In the genomic region with DNA sequence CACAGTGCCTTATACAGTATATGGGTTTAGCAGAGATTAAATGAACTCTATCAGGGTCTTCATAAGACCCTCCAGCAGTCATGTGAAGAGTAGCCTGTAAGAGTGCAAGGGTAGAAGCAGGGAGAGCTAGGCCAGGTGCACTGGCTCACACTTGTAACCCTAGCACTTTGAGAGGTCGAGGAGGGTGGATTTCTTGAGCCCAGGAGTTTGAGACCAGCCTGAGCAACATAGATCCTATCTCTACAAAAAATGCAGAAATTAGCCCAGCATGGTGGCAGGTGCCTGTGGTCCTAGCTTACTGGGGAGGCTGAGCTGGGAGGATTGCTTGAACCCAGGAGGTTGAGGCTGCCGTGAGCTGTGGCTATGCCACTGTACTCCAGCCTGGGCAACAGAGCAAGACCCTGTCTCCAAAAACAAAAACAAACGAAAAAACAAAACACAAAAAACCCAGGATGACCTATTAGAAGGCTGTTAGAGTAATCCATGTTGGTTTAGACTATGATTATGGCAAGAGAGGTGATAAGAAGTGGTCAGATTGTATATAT, we compare ENCODE assay signal across 24 cellular contexts. TPM values are rescaled to one million over a fixed set of nuclear protein-coding genes. Genes with fewer than 3 reads are reported as not detected.
DNase-seq lines count a peak whose midpoint lies in the region; ATAC-seq and TF ChIP-seq lines count a peak whose summit lies in the region.
"Had no signal": no experiment of that assay in that cellular context is flagged by ENCODE, and none has a peak within 500 bp of the region (broad histone marks: within the 10 kb centered on the region; RNA-seq: fewer than 3 reads in every experiment).

No MANE protein-coding gene starts in this region.

- no peaks in the 10 kb centered on the region for H3K9me2 ChIP-seq in Karpas-422 (replicated peaks; ENCODE audit: insufficient read depth, low read length)

- no peaks in the 10 kb centered on the region for H3K27me3 Mint-ChIP-seq in activated naive CD4-positive, alpha-beta T cell treated with anti-CD3 and anti-CD28 coated beads, Interleukin-2, amount 50 U/mL, for 24 hours
- H3K27me3 Mint-ChIP-seq in activated CD8-positive, alpha-beta T cell treated with anti-CD3 and anti-CD28 coated beads, Interleukin-2, amount 10 ng/mL, durations not matched to agents 7 days and 5 days (ENCODE audit: low read depth): no peaks in the 10 kb centered on the region
- H3K27me3 Mint-ChIP-seq in stimulated activated naive B cell treated with anti-CD40 and anti-IgM and Interleukin-4, amounts not matched to agents 10 μg/mL and 1 μg/mL and 100 μg/mL, for 72 hours: no peaks in the 10 kb centered on the region
- no peaks in the 10 kb centered on the region for H3K27me3 Mint-ChIP-seq in osteocyte (ENCODE audit: unreplicated experiment)
- H3K27me3 Mint-ChIP-seq: progenitor cell of endocrine pancreas had no signal

- H3K36me3 ChIP-seq in Karpas-422 (ENCODE audit: insufficient read depth, low read length): no peaks in the 10 kb centered on the region
- H3K36me3 ChIP-seq: neutrophil, sigmoid colon had no signal

- POLR2A ChIA-PET in activated CD8-positive, alpha-beta T cell treated with anti-CD3 and anti-CD28 coated beads, Interleukin-2, amount 10 ng/mL, durations not matched to agents 7 days and 5 days (lab: Charles Lee): no interaction called here

- no peak overlapping the region for H3K4me3 ChIP-seq in Karpas-422 (ENCODE audit: low read length)
- H3K4me3 ChIP-seq: sigmoid colon had no signal

- H3K9me3 ChIP-seq in Karpas-422 (ENCODE audit: low read length): no peaks in the 10 kb centered on the region
- H3K9me3 ChIP-seq: neutrophil, sigmoid colon had no signal

- no peak for TF ChIP-seq CTCF in osteocyte (IDR thresholded peaks at IDR 0.05)

- ATAC-seq in activated CD8-positive, alpha-beta T cell treated with anti-CD3 and anti-CD28 coated beads, Interleukin-2, amount 10 ng/mL, durations not matched to agents 7 days and 5 days: no peak
- ATAC-seq in stimulated activated naive B cell treated with anti-CD40 and anti-IgM and Interleukin-4, amounts not matched to agents 10 μg/mL and 1 μg/mL and 100 μg/mL, for 72 hours (replicated peaks): no peak
- ATAC-seq in HG03135 (IDR thresholded peaks at IDR 0.05; ENCODE audit: unreplicated experiment): no peak
- ATAC-seq: left lobe of liver had no signal

- no peaks in the 10 kb centered on the region for H3K27me3 ChIP-seq in Karpas-422 (ENCODE audit: low read length)
- H3K27me3 ChIP-seq: neutrophil, sigmoid colon had no signal

- no peaks in the 10 kb centered on the region for H4K20me1 ChIP-seq in Karpas-422 (ENCODE audit: insufficient read depth, low read depth, low read length)

- DNase-seq in activated naive CD4-positive, alpha-beta T cell treated with Interleukin-2 at 50 U/mL for 16 hours: no peak
- no peak for DNase-seq in Karpas-422
- DNase-seq in activated CD8-positive, alpha-beta T cell treated with anti-CD3 and anti-CD28 coated beads, Interleukin-2, amount 10 ng/mL, durations not matched to agents 7 days and 5 days: no peak
- DNase-seq in stimulated activated naive B cell treated with anti-CD40 and anti-IgM and Interleukin-4, amounts not matched to agents 10 μg/mL and 1 μg/mL and 100 μg/mL, for 72 hours: no peak
- no peak for DNase-seq in osteocyte (ENCODE audit: extremely low spot score, unreplicated experiment)
- DNase-seq: activated CD4-positive, alpha-beta T cell treated with anti-CD3 and anti-CD28 coated beads, Interleukin-2, amount 50 U/mL, for 4 hours; anterior cingulate cortex; DMS79 treated with DMSO at 0.1 percent for 48 hours; effector CD8-positive, alpha-beta T cell; HCEC 1CT; KG1; mesenchymal stem cell; NCI-H1436; NCI-H2081 treated with DMSO at 0.1 percent for 48 hours; NCI-H748 treated with DMSO at 0.1 percent for 48 hours; sigmoid colon; stimulated activated CD4-positive, alpha-beta T cell treated with anti-CD3 and anti-CD28 coated beads, Interleukin-4, amount 100 ng/mL, for 4 hours; stimulated activated naive CD4-positive, alpha-beta T cell treated with Interleukin-2 at 50 U/mL for 16 hours had no signal

- H3K4me1 Mint-ChIP-seq in activated naive CD4-positive, alpha-beta T cell treated with anti-CD3 and anti-CD28 coated beads, Interleukin-2, amount 50 U/mL, for 24 hours: peaks cover 62% of the 10 kb centered on the region
- peaks cover 18% of the 10 kb centered on the region for H3K4me1 Mint-ChIP-seq in activated CD8-positive, alpha-beta T cell treated with anti-CD3 and anti-CD28 coated beads, Interleukin-2, amount 10 ng/mL, durations not matched to agents 7 days and 5 days (ENCODE audit: low read depth)
- H3K4me1 Mint-ChIP-seq in stimulated activated naive B cell treated with anti-CD40 and anti-IgM and Interleukin-4, amounts not matched to agents 10 μg/mL and 1 μg/mL and 100 μg/mL, for 72 hours: peaks cover 30 to 68% of the 10 kb centered on the region in 2 donors
- peaks cover 18% of the 10 kb centered on the region for H3K4me1 Mint-ChIP-seq in osteocyte (ENCODE audit: unreplicated experiment)

- no peak overlapping the region for H3K4me2 ChIP-seq in Karpas-422 (ENCODE audit: low read depth, low read length, poor library complexity, severe bottlenecking)

- CTCF ChIA-PET in activated CD8-positive, alpha-beta T cell treated with anti-CD3 and anti-CD28 coated beads, Interleukin-2, amount 10 ng/mL, durations not matched to agents 7 days and 5 days (lab: Charles Lee): no interaction called here

- H3K9ac ChIP-seq in Karpas-422 (ENCODE audit: low read length): no peak overlapping the region

- H3K79me2 ChIP-seq in Karpas-422 (ENCODE audit: low read length): peaks cover 97% of the 10 kb centered on the region

- peak overlapping the region; percentile 26; the same call in 1 of the 2 replicates for H3K27ac ChIP-seq in Karpas-422 (ENCODE audit: low read length)
- H3K27ac ChIP-seq: epithelial cell of prostate, neutrophil, sigmoid colon had no signal

- H2AFZ ChIP-seq in Karpas-422 (ENCODE audit: low read length): no peak overlapping the region

- H3K9me3 Mint-ChIP-seq in activated naive CD4-positive, alpha-beta T cell treated with anti-CD3 and anti-CD28 coated beads, Interleukin-2, amount 50 U/mL, for 24 hours: no peaks in the 10 kb centered on the region
- H3K9me3 Mint-ChIP-seq in activated CD8-positive, alpha-beta T cell treated with anti-CD3 and anti-CD28 coated beads, Interleukin-2, amount 10 ng/mL, durations not matched to agents 7 days and 5 days (ENCODE audit: insufficient read depth): no peaks in the 10 kb centered on the region
- H3K9me3 Mint-ChIP-seq in stimulated activated naive B cell treated with anti-CD40 and anti-IgM and Interleukin-4, amounts not matched to agents 10 μg/mL and 1 μg/mL and 100 μg/mL, for 72 hours: no peaks in the 10 kb centered on the region
- H3K9me3 Mint-ChIP-seq in osteocyte (ENCODE audit: unreplicated experiment): no peaks in the 10 kb centered on the region

- peaks cover 15% of the 10 kb centered on the region for H3K36me3 Mint-ChIP-seq in activated naive CD4-positive, alpha-beta T cell treated with anti-CD3 and anti-CD28 coated beads, Interleukin-2, amount 50 U/mL, for 24 hours
- H3K36me3 Mint-ChIP-seq in activated CD8-positive, alpha-beta T cell treated with anti-CD3 and anti-CD28 coated beads, Interleukin-2, amount 10 ng/mL, durations not matched to agents 7 days and 5 days (ENCODE audit: low read depth): peaks cover 22% of the 10 kb centered on the region
- peaks cover 29 to 39% of the 10 kb centered on the region in 2 donors for H3K36me3 Mint-ChIP-seq in stimulated activated naive B cell treated with anti-CD40 and anti-IgM and Interleukin-4, amounts not matched to agents 10 μg/mL and 1 μg/mL and 100 μg/mL, for 72 hours
- peaks cover 8% of the 10 kb centered on the region for H3K36me3 Mint-ChIP-seq in osteocyte (ENCODE audit: unreplicated experiment)

- H3K27ac Mint-ChIP-seq in activated naive CD4-positive, alpha-beta T cell treated with anti-CD3 and anti-CD28 coated beads, Interleukin-2, amount 50 U/mL, for 24 hours: peak overlapping the region; percentile 76
- H3K27ac Mint-ChIP-seq in activated CD8-positive, alpha-beta T cell treated with anti-CD3 and anti-CD28 coated beads, Interleukin-2, amount 10 ng/mL, durations not matched to agents 7 days and 5 days: peak overlapping the region; percentile 5
- H3K27ac Mint-ChIP-seq in stimulated activated naive B cell treated with anti-CD40 and anti-IgM and Interleukin-4, amounts not matched to agents 10 μg/mL and 1 μg/mL and 100 μg/mL, for 72 hours: peak overlapping the region; percentile 87
- H3K27ac Mint-ChIP-seq in osteocyte (ENCODE audit: unreplicated experiment): no peak overlapping the region
- H3K27ac Mint-ChIP-seq: progenitor cell of endocrine pancreas had no signal

- no peak overlapping the region for H3K4me3 Mint-ChIP-seq in activated naive CD4-positive, alpha-beta T cell treated with anti-CD3 and anti-CD28 coated beads, Interleukin-2, amount 50 U/mL, for 24 hours
- H3K4me3 Mint-ChIP-seq in activated CD8-positive, alpha-beta T cell treated with anti-CD3 and anti-CD28 coated beads, Interleukin-2, amount 10 ng/mL, durations not matched to agents 7 days and 5 days: no peak overlapping the region
- peak overlapping the region in 1 of 2 donors; percentile 12 for H3K4me3 Mint-ChIP-seq in stimulated activated naive B cell treated with anti-CD40 and anti-IgM and Interleukin-4, amounts not matched to agents 10 μg/mL and 1 μg/mL and 100 μg/mL, for 72 hours
- H3K4me3 Mint-ChIP-seq in osteocyte (ENCODE audit: unreplicated experiment): no peak overlapping the region

- H3K4me1 ChIP-seq in Karpas-422 (ENCODE audit: low read length): peaks cover 31% of the 10 kb centered on the region

RNA-seq across cellular contexts. Expression of gene NCOA3, which starts 31.9 kb away (rescaled TPM):
- 67.2 and 90.0 TPM in 2 replicates for total RNA-seq in Karpas-422 (2014; rRNA removed; shearing (Covaris generic); ENCODE audit: low replicate concordance)
- 10 to 100 TPM; 57.4 to 60.1 TPM for total RNA-seq in activated CD8-positive, alpha-beta T cell treated with anti-CD3 and anti-CD28 coated beads, Interleukin-2, amount 10 ng/mL, durations not matched to agents 7 days and 5 days
- total RNA-seq in osteocyte: 75.9 and 77.5 TPM in 2 replicates
